Comparison of ENCODE assay signal across 1 cellular context in the genomic region with DNA sequence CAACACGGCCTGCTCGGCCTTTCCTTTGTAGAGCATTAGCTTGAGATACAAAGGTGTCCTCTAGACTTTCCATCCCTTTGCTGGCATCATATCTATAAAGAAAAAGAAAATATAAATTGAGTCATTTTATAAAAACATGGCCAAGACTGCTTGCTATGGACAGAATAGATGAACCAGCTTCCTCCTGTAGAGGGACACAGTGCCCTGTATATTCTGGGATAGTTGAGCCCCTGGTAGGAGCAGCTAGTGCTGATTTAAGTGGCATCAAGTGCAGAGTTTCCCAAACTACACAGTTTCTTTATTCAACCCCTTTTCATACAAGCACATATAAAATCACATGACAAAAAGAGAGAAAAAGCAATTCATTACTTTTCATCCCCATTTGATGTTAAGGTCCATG.
TF ChIP-seq lines count a peak whose summit lies in the region.

No MANE protein-coding gene starts in this region.

TF ChIP-seq in HepG2, 621 proteins besides CTCF, POLR2A, EP300 and RAD21:
- TF ChIP-seq ZNF232 (CRISPR knock-in tag; IDR thresholded peaks at IDR 0.05; ENCODE audit: borderline replicate concordance): no peak
- TF ChIP-seq ZNF598 (CRISPR knock-in tag; IDR thresholded peaks at IDR 0.05; ENCODE audit: borderline replicate concordance): no peak
- TF ChIP-seq, protein P1, sequence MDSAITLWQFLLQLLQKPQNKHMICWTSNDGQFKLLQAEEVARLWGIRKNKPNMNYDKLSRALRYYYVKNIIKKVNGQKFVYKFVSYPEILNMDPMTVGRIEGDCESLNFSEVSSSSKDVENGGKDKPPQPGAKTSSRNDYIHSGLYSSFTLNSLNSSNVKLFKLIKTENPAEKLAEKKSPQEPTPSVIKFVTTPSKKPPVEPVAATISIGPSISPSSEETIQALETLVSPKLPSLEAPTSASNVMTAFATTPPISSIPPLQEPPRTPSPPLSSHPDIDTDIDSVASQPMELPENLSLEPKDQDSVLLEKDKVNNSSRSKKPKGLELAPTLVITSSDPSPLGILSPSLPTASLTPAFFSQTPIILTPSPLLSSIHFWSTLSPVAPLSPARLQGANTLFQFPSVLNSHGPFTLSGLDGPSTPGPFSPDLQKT (CRISPR knock-in tag; IDR thresholded peaks at IDR 0.05; ENCODE audit: borderline replicate concordance): no peak
- TF ChIP-seq, protein P2, sequence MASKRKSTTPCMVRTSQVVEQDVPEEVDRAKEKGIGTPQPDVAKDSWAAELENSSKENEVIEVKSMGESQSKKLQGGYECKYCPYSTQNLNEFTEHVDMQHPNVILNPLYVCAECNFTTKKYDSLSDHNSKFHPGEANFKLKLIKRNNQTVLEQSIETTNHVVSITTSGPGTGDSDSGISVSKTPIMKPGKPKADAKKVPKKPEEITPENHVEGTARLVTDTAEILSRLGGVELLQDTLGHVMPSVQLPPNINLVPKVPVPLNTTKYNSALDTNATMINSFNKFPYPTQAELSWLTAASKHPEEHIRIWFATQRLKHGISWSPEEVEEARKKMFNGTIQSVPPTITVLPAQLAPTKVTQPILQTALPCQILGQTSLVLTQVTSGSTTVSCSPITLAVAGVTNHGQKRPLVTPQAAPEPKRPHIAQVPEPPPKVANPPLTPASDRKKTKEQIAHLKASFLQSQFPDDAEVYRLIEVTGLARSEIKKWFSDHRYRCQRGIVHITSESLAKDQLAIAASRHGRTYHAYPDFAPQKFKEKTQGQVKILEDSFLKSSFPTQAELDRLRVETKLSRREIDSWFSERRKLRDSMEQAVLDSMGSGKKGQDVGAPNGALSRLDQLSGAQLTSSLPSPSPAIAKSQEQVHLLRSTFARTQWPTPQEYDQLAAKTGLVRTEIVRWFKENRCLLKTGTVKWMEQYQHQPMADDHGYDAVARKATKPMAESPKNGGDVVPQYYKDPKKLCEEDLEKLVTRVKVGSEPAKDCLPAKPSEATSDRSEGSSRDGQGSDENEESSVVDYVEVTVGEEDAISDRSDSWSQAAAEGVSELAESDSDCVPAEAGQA (IDR thresholded peaks at IDR 0.05; ENCODE audit: low read depth): no peak
- TF ChIP-seq, protein P2 (CRISPR knock-in tag; IDR thresholded peaks at IDR 0.05; ENCODE audit: borderline replicate concordance): no peak
- TF ChIP-seq FLYWCH1 (CRISPR knock-in tag; IDR thresholded peaks at IDR 0.05): no peak
- no peak for TF ChIP-seq MIER2 (CRISPR knock-in tag; IDR thresholded peaks at IDR 0.05)
- TF ChIP-seq ZNF292 (CRISPR knock-in tag; IDR thresholded peaks at IDR 0.05; ENCODE audit: borderline replicate concordance, low read depth): no peak
- TF ChIP-seq, protein P3, sequence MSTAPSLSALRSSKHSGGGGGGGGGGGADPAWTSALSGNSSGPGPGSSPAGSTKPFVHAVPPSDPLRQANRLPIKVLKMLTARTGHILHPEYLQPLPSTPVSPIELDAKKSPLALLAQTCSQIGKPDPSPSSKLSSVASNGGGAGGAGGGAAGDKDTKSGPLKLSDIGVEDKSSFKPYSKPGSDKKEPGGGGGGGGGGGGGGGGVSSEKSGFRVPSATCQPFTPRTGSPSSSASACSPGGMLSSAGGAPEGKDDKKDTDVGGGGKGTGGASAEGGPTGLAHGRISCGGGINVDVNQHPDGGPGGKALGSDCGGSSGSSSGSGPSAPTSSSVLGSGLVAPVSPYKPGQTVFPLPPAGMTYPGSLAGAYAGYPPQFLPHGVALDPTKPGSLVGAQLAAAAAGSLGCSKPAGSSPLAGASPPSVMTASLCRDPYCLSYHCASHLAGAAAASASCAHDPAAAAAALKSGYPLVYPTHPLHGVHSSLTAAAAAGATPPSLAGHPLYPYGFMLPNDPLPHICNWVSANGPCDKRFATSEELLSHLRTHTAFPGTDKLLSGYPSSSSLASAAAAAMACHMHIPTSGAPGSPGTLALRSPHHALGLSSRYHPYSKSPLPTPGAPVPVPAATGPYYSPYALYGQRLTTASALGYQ (CRISPR knock-in tag; IDR thresholded peaks at IDR 0.05): no peak
- TF ChIP-seq, protein P4, sequence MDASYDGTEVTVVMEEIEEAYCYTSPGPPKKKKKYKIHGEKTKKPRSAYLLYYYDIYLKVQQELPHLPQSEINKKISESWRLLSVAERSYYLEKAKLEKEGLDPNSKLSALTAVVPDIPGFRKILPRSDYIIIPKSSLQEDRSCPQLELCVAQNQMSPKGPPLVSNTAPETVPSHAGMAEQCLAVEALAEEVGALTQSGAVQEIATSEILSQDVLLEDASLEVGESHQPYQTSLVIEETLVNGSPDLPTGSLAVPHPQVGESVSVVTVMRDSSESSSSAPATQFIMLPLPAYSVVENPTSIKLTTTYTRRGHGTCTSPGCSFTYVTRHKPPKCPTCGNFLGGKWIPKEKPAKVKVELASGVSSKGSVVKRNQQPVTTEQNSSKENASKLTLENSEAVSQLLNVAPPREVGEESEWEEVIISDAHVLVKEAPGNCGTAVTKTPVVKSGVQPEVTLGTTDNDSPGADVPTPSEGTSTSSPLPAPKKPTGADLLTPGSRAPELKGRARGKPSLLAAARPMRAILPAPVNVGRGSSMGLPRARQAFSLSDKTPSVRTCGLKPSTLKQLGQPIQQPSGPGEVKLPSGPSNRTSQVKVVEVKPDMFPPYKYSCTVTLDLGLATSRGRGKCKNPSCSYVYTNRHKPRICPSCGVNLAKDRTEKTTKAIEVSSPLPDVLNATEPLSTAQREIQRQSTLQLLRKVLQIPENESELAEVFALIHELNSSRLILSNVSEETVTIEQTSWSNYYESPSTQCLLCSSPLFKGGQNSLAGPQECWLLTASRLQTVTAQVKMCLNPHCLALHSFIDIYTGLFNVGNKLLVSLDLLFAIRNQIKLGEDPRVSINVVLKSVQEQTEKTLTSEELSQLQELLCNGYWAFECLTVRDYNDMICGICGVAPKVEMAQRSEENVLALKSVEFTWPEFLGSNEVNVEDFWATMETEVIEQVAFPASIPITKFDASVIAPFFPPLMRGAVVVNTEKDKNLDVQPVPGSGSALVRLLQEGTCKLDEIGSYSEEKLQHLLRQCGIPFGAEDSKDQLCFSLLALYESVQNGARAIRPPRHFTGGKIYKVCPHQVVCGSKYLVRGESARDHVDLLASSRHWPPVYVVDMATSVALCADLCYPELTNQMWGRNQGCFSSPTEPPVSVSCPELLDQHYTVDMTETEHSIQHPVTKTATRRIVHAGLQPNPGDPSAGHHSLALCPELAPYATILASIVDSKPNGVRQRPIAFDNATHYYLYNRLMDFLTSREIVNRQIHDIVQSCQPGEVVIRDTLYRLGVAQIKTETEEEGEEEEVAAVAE (CRISPR knock-in tag; IDR thresholded peaks at IDR 0.05; ENCODE audit: borderline replicate concordance): no peak
- no peak for TF ChIP-seq SALL1 (CRISPR knock-in tag; IDR thresholded peaks at IDR 0.05)
- no peak for TF ChIP-seq GFI1 (CRISPR knock-in tag; IDR thresholded peaks at IDR 0.05; ENCODE audit: borderline replicate concordance)
- TF ChIP-seq, protein P5, sequence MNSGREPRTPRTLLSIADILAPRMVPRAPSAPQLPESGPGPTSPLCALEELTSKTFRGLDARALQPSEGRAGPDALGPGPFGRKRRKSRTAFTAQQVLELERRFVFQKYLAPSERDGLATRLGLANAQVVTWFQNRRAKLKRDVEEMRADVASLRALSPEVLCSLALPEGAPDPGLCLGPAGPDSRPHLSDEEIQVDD (CRISPR knock-in tag; IDR thresholded peaks at IDR 0.05; ENCODE audit: borderline replicate concordance): no peak
- TF ChIP-seq, protein P6, sequence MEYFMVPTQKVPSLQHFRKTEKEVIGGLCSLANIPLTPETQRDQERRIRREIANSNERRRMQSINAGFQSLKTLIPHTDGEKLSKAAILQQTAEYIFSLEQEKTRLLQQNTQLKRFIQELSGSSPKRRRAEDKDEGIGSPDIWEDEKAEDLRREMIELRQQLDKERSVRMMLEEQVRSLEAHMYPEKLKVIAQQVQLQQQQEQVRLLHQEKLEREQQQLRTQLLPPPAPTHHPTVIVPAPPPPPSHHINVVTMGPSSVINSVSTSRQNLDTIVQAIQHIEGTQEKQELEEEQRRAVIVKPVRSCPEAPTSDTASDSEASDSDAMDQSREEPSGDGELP (IDR thresholded peaks at IDR 0.05; ENCODE audit: borderline replicate concordance, low read depth): no peak
- TF ChIP-seq FOXK1 (CRISPR knock-in tag; IDR thresholded peaks at IDR 0.05; ENCODE audit: borderline replicate concordance, low read depth): no peak
- TF ChIP-seq ZNF10 (CRISPR knock-in tag; IDR thresholded peaks at IDR 0.05; ENCODE audit: borderline replicate concordance, low read depth): no peak
- no peak for TF ChIP-seq FOXJ3 (CRISPR knock-in tag; IDR thresholded peaks at IDR 0.05; ENCODE audit: borderline replicate concordance)
TF ChIP-seq in HepG2: peak in this region for 0.
